22 cellular contexts compared by ENCODE assay signal in genomic region chr9:113896713-113897112, GRCh38.
"Had no signal": no experiment of that assay in that cellular context is flagged by ENCODE, and none has a peak within 500 bp of the region (broad histone marks: within the 10 kb centered on the region; RNA-seq: fewer than 3 reads in every experiment).

No MANE protein-coding gene starts in this region.

- H3K36me3 Mint-ChIP-seq: activated naive CD4-positive, alpha-beta T cell treated with anti-CD3 and anti-CD28 coated beads, Interleukin-2, amount 10 ng/mL, durations not matched to agents 7 days and 5 days; activated naive CD8-positive, alpha-beta T cell treated with anti-CD3 and anti-CD28 coated beads for 36 hours had no signal

- DNase-seq: activated CD4-positive, alpha-beta T cell treated with anti-CD3 and anti-CD28 coated beads for 4 hours; activated CD8-positive, alpha-beta memory T cell treated with anti-CD3 and anti-CD28 coated beads, Interleukin-2, amount 50 U/mL, for 4 hours; activated CD8-positive, alpha-beta T cell treated with anti-CD3 and anti-CD28 coated beads for 36 hours; activated gamma-delta T cell treated with Interleukin-2 at 50 U/mL for 16 hours; activated naive CD4-positive, alpha-beta T cell treated with anti-CD3 and anti-CD28 coated beads, Interleukin-2, amount 10 ng/mL, durations not matched to agents 7 days and 5 days; activated naive CD8-positive, alpha-beta T cell treated with anti-CD3 and anti-CD28 coated beads for 36 hours; activated T-cell treated with anti-CD3 and anti-CD28 coated beads, Interleukin-2, amount 50 U/mL, for 72 hours; brain microvascular endothelial cell; MG63; NCI-H1048; NCI-H1930; NCI-H2171; NCI-H226; NCI-H526 treated with DMSO at 0.1 percent for 48 hours; NCI-H82; Peyer's patch; Right ventricle myocardium superior; SJCRH30; SK-N-SH; SW 1271 had no signal

- H3K9me3 Mint-ChIP-seq: activated CD8-positive, alpha-beta T cell treated with anti-CD3 and anti-CD28 coated beads for 36 hours; activated naive CD4-positive, alpha-beta T cell treated with anti-CD3 and anti-CD28 coated beads, Interleukin-2, amount 10 ng/mL, durations not matched to agents 7 days and 5 days; activated naive CD8-positive, alpha-beta T cell treated with anti-CD3 and anti-CD28 coated beads for 36 hours; activated T-helper 2 cell treated with anti-CD3 and anti-CD28 coated beads, Interferon-gamma antibody, Interleukin-2, Interleukin-4, amounts not matched to agents 10 μg/mL and 5 μg/mL and 100 μg/mL, durations not matched to agents 14 hours and 24 hours and 36 hours had no signal

- H3K4me1 Mint-ChIP-seq: activated naive CD4-positive, alpha-beta T cell treated with anti-CD3 and anti-CD28 coated beads, Interleukin-2, amount 10 ng/mL, durations not matched to agents 7 days and 5 days; activated naive CD8-positive, alpha-beta T cell treated with anti-CD3 and anti-CD28 coated beads for 36 hours had no signal

- ATAC-seq: activated CD4-positive, CD25-positive, alpha-beta regulatory T cell treated with anti-CD3 and anti-CD28 coated beads, Interleukin-2, amount 50 U/mL, for 24 hours; activated CD8-positive, alpha-beta T cell treated with anti-CD3 and anti-CD28 coated beads for 36 hours; activated T-cell treated with anti-CD3 and anti-CD28 coated beads, Interleukin-2, amount 50 U/mL, for 72 hours had no signal

- H3K27me3 Mint-ChIP-seq: activated CD8-positive, alpha-beta T cell treated with anti-CD3 and anti-CD28 coated beads for 36 hours; activated naive CD4-positive, alpha-beta T cell treated with anti-CD3 and anti-CD28 coated beads, Interleukin-2, amount 10 ng/mL, durations not matched to agents 7 days and 5 days had no signal

- H3K27ac Mint-ChIP-seq: activated CD8-positive, alpha-beta T cell treated with anti-CD3 and anti-CD28 coated beads for 36 hours; activated naive CD4-positive, alpha-beta T cell treated with anti-CD3 and anti-CD28 coated beads, Interleukin-2, amount 10 ng/mL, durations not matched to agents 7 days and 5 days; activated naive CD8-positive, alpha-beta T cell treated with anti-CD3 and anti-CD28 coated beads for 36 hours; activated T-cell treated with anti-CD3 and anti-CD28 coated beads, Interleukin-2, amount 50 U/mL, for 72 hours; activated T-helper 2 cell treated with anti-CD3 and anti-CD28 coated beads, Interferon-gamma antibody, Interleukin-2, Interleukin-4, amounts not matched to agents 10 μg/mL and 5 μg/mL and 100 μg/mL, durations not matched to agents 14 hours and 24 hours and 36 hours had no signal

- H3K4me3 Mint-ChIP-seq: activated CD8-positive, alpha-beta T cell treated with anti-CD3 and anti-CD28 coated beads for 36 hours; activated naive CD4-positive, alpha-beta T cell treated with anti-CD3 and anti-CD28 coated beads, Interleukin-2, amount 10 ng/mL, durations not matched to agents 7 days and 5 days; activated naive CD8-positive, alpha-beta T cell treated with anti-CD3 and anti-CD28 coated beads for 36 hours; activated T-cell treated with anti-CD3 and anti-CD28 coated beads, Interleukin-2, amount 50 U/mL, for 72 hours had no signal
